8 cellular contexts compared by ENCODE assay signal in the genomic region with DNA sequence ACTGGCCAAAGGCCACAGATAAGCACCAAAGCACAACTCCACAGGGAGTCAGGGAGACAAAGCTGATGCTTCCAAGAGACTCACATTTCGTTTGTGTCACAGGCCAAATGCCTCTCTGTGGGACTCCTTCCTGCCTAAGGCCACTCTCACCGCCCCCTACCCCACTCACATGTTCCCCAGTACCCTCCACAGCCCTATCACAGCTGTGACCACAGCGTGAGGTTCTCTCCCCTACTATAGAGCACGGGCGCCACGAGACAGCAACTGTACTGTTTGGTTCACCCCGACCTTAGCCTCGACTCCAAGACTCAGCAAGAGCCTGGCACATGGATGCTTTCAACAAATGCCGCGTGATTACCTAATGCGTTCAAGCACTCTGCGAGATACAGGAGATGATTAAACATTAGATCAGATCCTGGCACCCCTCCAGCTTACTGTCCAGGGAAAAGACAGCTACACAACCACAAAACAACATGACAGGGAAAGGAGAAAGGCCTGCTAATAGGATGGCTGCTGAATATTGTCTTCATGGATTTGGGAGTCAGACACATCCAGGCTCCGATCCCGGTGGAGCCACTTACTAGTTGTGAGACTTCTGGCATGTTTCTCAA.
DNase-seq lines count a peak whose midpoint lies in the region; ATAC-seq, FAIRE-seq and TF ChIP-seq lines count a peak whose summit lies in the region.

No MANE protein-coding gene starts in this region.

- TF ChIP-seq POLR2A in GM12891 (IDR thresholded peaks at IDR 0.05; ENCODE audit: low read depth, low read length), result no peak

- no peak overlapping the region for H3K27ac ChIP-seq in MM.1S (ENCODE audit: low read length)

- no peaks in the 10 kb centered on the region for H3K79me2 ChIP-seq in MM.1S (ENCODE audit: low read length)

- DNase-seq in COLO829 (ENCODE audit: low spot score) (peak; percentile 32), NCI-H1417 treated with DMSO at 0.1 percent for 48 hours (lab: John Stamatoyannopoulos, UW) (peak; percentile 65), brain pericyte (ENCODE audit: low read depth, low spot score) (peak; percentile 99), medulla oblongata (ENCODE audit: extremely low spot score) (peak; percentile 80), MM.1S (no peak), GM12891 (ENCODE audit: insufficient read length, low spot score) (no peak), GM20000 (ENCODE audit: low spot score) (no peak)

- H3K36me3 ChIP-seq in MM.1S (replicated peaks; ENCODE audit: insufficient read depth, low read length), result no peaks in the 10 kb centered on the region

- no peak overlapping the region for H2AFZ ChIP-seq in MM.1S (ENCODE audit: low read length)

- no peak overlapping the region for H3K4me2 ChIP-seq in MM.1S (ENCODE audit: low read depth, low read length)

- ATAC-seq in GM21515 (IDR thresholded peaks at IDR 0.05; ENCODE audit: unreplicated experiment), result no peak

- no peaks in the 10 kb centered on the region for H4K20me1 ChIP-seq in MM.1S (ENCODE audit: insufficient read depth, low read length)

- no peaks in the 10 kb centered on the region for H3K4me1 ChIP-seq in MM.1S (ENCODE audit: low read length)

- H3K4me3 ChIP-seq in MM.1S (ENCODE audit: low read length), result no peak overlapping the region

- no peaks in the 10 kb centered on the region for H3K27me3 ChIP-seq in MM.1S (replicated peaks; ENCODE audit: insufficient read depth, low read length)

- H3F3A ChIP-seq in MM.1S (ENCODE audit: insufficient read depth, low read length), result no peaks in the 10 kb centered on the region

- H3K9me2 ChIP-seq in MM.1S (replicated peaks; ENCODE audit: insufficient read depth, low read length), result no peaks in the 10 kb centered on the region

- FAIRE-seq in GM12891 (lab: Jason Lieb, UNC), result no peak

- TF ChIP-seq CTCF in MM.1S (IDR thresholded peaks at IDR 0.05; ENCODE audit: low read length), result no peak
- TF ChIP-seq CTCF in GM20000 (IDR thresholded peaks at IDR 0.05; ENCODE audit: extremely low read depth, missing control alignments), result no peak

- H3K9ac ChIP-seq in MM.1S (ENCODE audit: low read length), result no peak overlapping the region

- H3K9me3 ChIP-seq in MM.1S (replicated peaks; ENCODE audit: insufficient read depth, low read length), result no peaks in the 10 kb centered on the region

TF ChIP-seq in GM12891, 5 proteins besides CTCF, POLR2A, EP300 and RAD21:
- TF ChIP-seq SPI1 (IDR thresholded peaks at IDR 0.05; ENCODE audit: low read depth, low read length) (no peak), TAF1 (IDR thresholded peaks at IDR 0.05; ENCODE audit: low read depth, low read length) (no peak), POU2F2 (IDR thresholded peaks at IDR 0.05; ENCODE audit: low read depth, low read length) (no peak), POLR2AphosphoS5 (IDR thresholded peaks at IDR 0.05; ENCODE audit: low read depth, low read length) (no peak), PAX5 (IDR thresholded peaks at IDR 0.05; ENCODE audit: insufficient read depth, low read length, severe bottlenecking) (no peak)

Comparison
In these comparisons a context has a peak if more than half of its experiments do, and no peak if none do; other contexts are left out.
1. DNase-seq: peak in COLO829 (single experiment), NCI-H1417 treated with DMSO at 0.1 percent for 48 hours (single experiment), brain pericyte (single experiment) and medulla oblongata (single experiment); none in MM.1S (single experiment), GM12891 (single experiment) and GM20000 (single experiment).